1 cellular context compared by ENCODE assay signal in the genomic region with DNA sequence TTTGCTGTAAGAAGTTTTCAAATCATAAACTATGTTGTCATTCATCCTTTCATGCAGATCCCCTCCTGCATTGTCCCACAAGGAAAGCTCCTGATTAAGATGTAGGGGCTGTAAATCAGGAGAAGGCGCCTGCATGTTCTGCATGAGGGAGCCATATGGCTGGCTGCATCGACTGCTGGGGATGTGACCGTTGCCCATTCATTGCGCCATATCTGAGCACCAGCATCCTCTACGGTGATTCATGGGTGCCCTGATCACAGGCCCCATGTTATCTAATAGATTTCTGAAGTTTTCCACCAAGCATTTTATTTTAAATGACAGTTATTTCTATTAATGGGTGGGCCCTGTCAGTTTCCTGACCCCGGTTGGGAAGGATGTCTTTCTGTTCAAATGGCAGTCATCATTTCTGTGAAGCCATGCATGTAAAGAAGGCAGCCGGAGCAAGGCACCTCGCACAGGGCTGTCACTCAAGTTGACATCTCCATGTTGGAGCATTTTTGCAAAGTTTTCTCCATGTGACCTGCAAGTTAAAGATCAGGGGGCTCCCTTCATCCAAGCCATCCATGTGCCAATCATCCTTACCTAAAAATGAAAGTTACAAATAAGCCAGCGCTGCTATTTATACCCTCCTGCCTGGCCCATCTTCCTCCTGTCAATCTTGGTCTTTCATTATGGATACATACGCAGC.
TF ChIP-seq lines count a peak whose summit lies in the region.

No MANE protein-coding gene starts in this region.

TF ChIP-seq in GM23338, 12 proteins besides CTCF, POLR2A, EP300 and RAD21 (continued from another document):
- TF ChIP-seq, protein P1, sequence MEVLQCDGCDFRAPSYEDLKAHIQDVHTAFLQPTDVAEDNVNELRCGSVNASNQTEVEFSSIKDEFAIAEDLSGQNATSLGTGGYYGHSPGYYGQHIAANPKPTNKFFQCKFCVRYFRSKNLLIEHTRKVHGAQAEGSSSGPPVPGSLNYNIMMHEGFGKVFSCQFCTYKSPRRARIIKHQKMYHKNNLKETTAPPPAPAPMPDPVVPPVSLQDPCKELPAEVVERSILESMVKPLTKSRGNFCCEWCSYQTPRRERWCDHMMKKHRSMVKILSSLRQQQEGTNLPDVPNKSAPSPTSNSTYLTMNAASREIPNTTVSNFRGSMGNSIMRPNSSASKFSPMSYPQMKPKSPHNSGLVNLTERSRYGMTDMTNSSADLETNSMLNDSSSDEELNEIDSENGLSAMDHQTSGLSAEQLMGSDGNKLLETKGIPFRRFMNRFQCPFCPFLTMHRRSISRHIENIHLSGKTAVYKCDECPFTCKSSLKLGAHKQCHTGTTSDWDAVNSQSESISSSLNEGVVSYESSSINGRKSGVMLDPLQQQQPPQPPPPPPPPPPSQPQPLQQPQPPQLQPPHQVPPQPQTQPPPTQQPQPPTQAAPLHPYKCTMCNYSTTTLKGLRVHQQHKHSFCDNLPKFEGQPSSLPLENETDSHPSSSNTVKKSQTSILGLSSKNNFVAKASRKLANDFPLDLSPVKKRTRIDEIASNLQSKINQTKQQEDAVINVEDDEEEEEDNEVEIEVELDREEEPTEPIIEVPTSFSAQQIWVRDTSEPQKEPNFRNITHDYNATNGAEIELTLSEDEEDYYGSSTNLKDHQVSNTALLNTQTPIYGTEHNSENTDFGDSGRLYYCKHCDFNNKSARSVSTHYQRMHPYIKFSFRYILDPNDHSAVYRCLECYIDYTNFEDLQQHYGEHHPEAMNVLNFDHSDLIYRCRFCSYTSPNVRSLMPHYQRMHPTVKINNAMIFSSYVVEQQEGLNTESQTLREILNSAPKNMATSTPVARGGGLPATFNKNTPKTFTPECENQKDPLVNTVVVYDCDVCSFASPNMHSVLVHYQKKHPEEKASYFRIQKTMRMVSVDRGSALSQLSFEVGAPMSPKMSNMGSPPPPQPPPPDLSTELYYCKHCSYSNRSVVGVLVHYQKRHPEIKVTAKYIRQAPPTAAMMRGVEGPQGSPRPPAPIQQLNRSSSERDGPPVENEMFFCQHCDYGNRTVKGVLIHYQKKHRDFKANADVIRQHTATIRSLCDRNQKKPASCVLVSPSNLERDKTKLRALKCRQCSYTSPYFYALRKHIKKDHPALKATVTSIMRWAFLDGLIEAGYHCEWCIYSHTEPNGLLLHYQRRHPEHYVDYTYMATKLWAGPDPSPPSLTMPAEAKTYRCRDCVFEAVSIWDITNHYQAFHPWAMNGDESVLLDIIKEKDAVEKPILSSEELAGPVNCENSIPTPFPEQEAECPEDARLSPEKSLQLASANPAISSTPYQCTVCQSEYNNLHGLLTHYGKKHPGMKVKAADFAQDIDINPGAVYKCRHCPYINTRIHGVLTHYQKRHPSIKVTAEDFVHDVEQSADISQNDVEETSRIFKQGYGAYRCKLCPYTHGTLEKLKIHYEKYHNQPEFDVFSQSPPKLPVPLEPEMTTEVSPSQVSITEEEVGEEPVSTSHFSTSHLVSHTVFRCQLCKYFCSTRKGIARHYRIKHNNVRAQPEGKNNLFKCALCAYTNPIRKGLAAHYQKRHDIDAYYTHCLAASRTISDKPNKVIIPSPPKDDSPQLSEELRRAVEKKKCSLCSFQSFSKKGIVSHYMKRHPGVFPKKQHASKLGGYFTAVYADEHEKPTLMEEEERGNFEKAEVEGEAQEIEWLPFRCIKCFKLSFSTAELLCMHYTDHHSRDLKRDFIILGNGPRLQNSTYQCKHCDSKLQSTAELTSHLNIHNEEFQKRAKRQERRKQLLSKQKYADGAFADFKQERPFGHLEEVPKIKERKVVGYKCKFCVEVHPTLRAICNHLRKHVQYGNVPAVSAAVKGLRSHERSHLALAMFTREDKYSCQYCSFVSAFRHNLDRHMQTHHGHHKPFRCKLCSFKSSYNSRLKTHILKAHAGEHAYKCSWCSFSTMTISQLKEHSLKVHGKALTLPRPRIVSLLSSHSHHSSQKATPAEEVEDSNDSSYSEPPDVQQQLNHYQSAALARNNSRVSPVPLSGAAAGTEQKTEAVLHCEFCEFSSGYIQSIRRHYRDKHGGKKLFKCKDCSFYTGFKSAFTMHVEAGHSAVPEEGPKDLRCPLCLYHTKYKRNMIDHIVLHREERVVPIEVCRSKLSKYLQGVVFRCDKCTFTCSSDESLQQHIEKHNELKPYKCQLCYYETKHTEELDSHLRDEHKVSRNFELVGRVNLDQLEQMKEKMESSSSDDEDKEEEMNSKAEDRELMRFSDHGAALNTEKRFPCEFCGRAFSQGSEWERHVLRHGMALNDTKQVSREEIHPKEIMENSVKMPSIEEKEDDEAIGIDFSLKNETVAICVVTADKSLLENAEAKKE (CRISPR knock-in tag; IDR thresholded peaks at IDR 0.05): no peak
- TF ChIP-seq, protein P2, sequence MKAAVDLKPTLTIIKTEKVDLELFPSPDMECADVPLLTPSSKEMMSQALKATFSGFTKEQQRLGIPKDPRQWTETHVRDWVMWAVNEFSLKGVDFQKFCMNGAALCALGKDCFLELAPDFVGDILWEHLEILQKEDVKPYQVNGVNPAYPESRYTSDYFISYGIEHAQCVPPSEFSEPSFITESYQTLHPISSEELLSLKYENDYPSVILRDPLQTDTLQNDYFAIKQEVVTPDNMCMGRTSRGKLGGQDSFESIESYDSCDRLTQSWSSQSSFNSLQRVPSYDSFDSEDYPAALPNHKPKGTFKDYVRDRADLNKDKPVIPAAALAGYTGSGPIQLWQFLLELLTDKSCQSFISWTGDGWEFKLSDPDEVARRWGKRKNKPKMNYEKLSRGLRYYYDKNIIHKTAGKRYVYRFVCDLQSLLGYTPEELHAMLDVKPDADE (IDR thresholded peaks at IDR 0.05): no peak
- TF ChIP-seq EZH2phosphoT487 (IDR thresholded peaks at IDR 0.05; ENCODE audit: unreplicated experiment): no peak
- TF ChIP-seq STAT1 (IDR thresholded peaks at IDR 0.05; ENCODE audit: unreplicated experiment): no peak
- TF ChIP-seq ZNF114 (CRISPR knock-in tag; IDR thresholded peaks at IDR 0.05): no peak
- TF ChIP-seq, protein P3, sequence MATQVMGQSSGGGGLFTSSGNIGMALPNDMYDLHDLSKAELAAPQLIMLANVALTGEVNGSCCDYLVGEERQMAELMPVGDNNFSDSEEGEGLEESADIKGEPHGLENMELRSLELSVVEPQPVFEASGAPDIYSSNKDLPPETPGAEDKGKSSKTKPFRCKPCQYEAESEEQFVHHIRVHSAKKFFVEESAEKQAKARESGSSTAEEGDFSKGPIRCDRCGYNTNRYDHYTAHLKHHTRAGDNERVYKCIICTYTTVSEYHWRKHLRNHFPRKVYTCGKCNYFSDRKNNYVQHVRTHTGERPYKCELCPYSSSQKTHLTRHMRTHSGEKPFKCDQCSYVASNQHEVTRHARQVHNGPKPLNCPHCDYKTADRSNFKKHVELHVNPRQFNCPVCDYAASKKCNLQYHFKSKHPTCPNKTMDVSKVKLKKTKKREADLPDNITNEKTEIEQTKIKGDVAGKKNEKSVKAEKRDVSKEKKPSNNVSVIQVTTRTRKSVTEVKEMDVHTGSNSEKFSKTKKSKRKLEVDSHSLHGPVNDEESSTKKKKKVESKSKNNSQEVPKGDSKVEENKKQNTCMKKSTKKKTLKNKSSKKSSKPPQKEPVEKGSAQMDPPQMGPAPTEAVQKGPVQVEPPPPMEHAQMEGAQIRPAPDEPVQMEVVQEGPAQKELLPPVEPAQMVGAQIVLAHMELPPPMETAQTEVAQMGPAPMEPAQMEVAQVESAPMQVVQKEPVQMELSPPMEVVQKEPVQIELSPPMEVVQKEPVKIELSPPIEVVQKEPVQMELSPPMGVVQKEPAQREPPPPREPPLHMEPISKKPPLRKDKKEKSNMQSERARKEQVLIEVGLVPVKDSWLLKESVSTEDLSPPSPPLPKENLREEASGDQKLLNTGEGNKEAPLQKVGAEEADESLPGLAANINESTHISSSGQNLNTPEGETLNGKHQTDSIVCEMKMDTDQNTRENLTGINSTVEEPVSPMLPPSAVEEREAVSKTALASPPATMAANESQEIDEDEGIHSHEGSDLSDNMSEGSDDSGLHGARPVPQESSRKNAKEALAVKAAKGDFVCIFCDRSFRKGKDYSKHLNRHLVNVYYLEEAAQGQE (IDR thresholded peaks at IDR 0.05; ENCODE audit: unreplicated experiment): no peak
- TF ChIP-seq ZNF331 (CRISPR knock-in tag; IDR thresholded peaks at IDR 0.05; ENCODE audit: low read depth): no peak
- no peak for TF ChIP-seq CREB1 (CRISPR knock-in tag; IDR thresholded peaks at IDR 0.05; ENCODE audit: low read depth)
- no peak for TF ChIP-seq JUNB (IDR thresholded peaks at IDR 0.05; ENCODE audit: unreplicated experiment)
- no peak for TF ChIP-seq EZH2 (IDR thresholded peaks at IDR 0.05; ENCODE audit: low read depth, unreplicated experiment)
- no peak for TF ChIP-seq NANOG (IDR thresholded peaks at IDR 0.05; ENCODE audit: borderline replicate concordance)
